Comparison of ENCODE assay signal across 32 cellular contexts in the genomic region with DNA sequence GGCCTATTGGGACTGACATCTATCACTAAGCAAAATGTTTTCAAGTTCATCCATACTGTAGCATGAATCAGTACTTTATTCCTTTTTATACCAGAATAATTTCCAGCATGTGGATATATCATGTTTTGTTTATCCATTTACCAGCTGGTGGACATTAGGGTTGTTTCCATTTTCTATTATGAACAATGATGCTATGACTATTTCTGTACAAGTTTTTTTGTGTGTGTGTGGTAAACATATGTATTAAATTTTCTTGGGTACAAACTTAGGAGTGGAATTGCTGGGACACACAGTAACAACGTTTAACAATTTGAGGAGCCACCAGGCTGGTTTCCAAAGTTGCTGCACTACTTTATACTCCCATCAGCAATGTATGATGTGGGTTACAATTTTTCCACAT.
"Had no signal": no experiment of that assay in that cellular context is flagged by ENCODE, and none has a peak within 500 bp of the region (broad histone marks: within the 10 kb centered on the region; RNA-seq: fewer than 3 reads in every experiment).

No MANE protein-coding gene starts in this region.

- H3K4me3 Mint-ChIP-seq: activated CD4-positive, alpha-beta memory T cell treated with anti-CD3 and anti-CD28 coated beads, Interleukin-2, amount 10 ng/mL, durations not matched to agents 7 days and 5 days; activated CD8-positive, alpha-beta memory T cell treated with anti-CD3 and anti-CD28 coated beads, Interleukin-2, amount 10 ng/mL, durations not matched to agents 7 days and 5 days; activated naive CD4-positive, alpha-beta T cell treated with anti-CD3 and anti-CD28 coated beads, Interleukin-2, amount 50 U/mL, for 24 hours; activated naive CD8-positive, alpha-beta T cell treated with anti-CD3 and anti-CD28 coated beads, Interleukin-2, amount 10 ng/mL, durations not matched to agents 7 days and 5 days; activated T-cell treated with anti-CD3 and anti-CD28 coated beads, Interleukin-2, amount 50 U/mL, for 72 hours; activated T-helper 17 cell treated with anti-CD3 and anti-CD28 coated beads, Interleukin-2, amount 50 U/mL, for 72 hours; central memory CD8-positive, alpha-beta T cell had no signal

- H3K36me3 ChIP-seq: ascending aorta, cardiac muscle cell, WERI-Rb-1 had no signal

- H3K9ac ChIP-seq: KMS-11 had no signal

- H3K27me3 Mint-ChIP-seq: activated CD4-positive, alpha-beta memory T cell treated with anti-CD3 and anti-CD28 coated beads, Interleukin-2, amount 10 ng/mL, durations not matched to agents 7 days and 5 days; activated CD8-positive, alpha-beta memory T cell treated with anti-CD3 and anti-CD28 coated beads, Interleukin-2, amount 10 ng/mL, durations not matched to agents 7 days and 5 days; activated naive CD4-positive, alpha-beta T cell treated with anti-CD3 and anti-CD28 coated beads, Interleukin-2, amount 50 U/mL, for 24 hours; activated naive CD8-positive, alpha-beta T cell treated with anti-CD3 and anti-CD28 coated beads, Interleukin-2, amount 10 ng/mL, durations not matched to agents 7 days and 5 days; activated T-helper 17 cell treated with anti-CD3 and anti-CD28 coated beads, Interleukin-2, amount 50 U/mL, for 72 hours; central memory CD8-positive, alpha-beta T cell had no signal

- H2AFZ ChIP-seq: PC-9 had no signal

- H3K27ac Mint-ChIP-seq: activated CD4-positive, alpha-beta memory T cell treated with anti-CD3 and anti-CD28 coated beads, Interleukin-2, amount 10 ng/mL, durations not matched to agents 7 days and 5 days; activated CD8-positive, alpha-beta memory T cell treated with anti-CD3 and anti-CD28 coated beads, Interleukin-2, amount 10 ng/mL, durations not matched to agents 7 days and 5 days; activated naive CD4-positive, alpha-beta T cell treated with anti-CD3 and anti-CD28 coated beads, Interleukin-2, amount 50 U/mL, for 24 hours; activated naive CD8-positive, alpha-beta T cell treated with anti-CD3 and anti-CD28 coated beads, Interleukin-2, amount 10 ng/mL, durations not matched to agents 7 days and 5 days; activated T-cell treated with anti-CD3 and anti-CD28 coated beads, Interleukin-2, amount 50 U/mL, for 72 hours; activated T-helper 17 cell treated with anti-CD3 and anti-CD28 coated beads, Interleukin-2, amount 50 U/mL, for 72 hours had no signal

- H3K27me3 ChIP-seq: ascending aorta, cardiac muscle cell had no signal

- DNase-seq: activated CD4-positive, alpha-beta memory T cell treated with anti-CD3 and anti-CD28 coated beads, Interleukin-2, amount 10 ng/mL, durations not matched to agents 7 days and 5 days; activated CD4-positive, alpha-beta T cell treated with anti-CD3 and anti-CD28 coated beads for 1 hour; activated CD4-positive, alpha-beta T cell treated with anti-CD3 and anti-CD28 coated beads for 48 hours; activated CD4-positive, CD25-positive, alpha-beta regulatory T cell; activated CD8-positive, alpha-beta memory T cell treated with anti-CD3 and anti-CD28 coated beads for 24 hours; activated CD8-positive, alpha-beta memory T cell treated with anti-CD3 and anti-CD28 coated beads, Interleukin-2, amount 10 ng/mL, durations not matched to agents 7 days and 5 days; activated CD8-positive, alpha-beta memory T cell treated with anti-CD3 and anti-CD28 coated beads, Interleukin-2, amount 50 U/mL, for 48 hours; activated gamma-delta T cell; activated naive CD4-positive, alpha-beta T cell treated with Interleukin-2 at 50 U/mL for 16 hours; activated naive CD8-positive, alpha-beta T cell treated with anti-CD3 and anti-CD28 coated beads, Interleukin-2, amount 10 ng/mL, durations not matched to agents 7 days and 5 days; activated T-cell treated with anti-CD3 and anti-CD28 coated beads, Interleukin-2, amount 50 U/mL, for 72 hours; amygdala; NCI-H1105; NCI-H1417 treated with DMSO at 0.1 percent for 48 hours; NCI-H187 treated with DMSO at 0.1 percent for 48 hours; NCI-H2081; NCI-H2171 treated with DMSO at 0.1 percent for 48 hours; NCI-H226; NCI-H446 treated with DMSO at 0.1 percent for 48 hours; NCI-H524; NCI-H69; NCI-H82; PC-9; Right ventricle myocardium superior; T1000; WERI-Rb-1 had no signal

- H3K4me2 ChIP-seq: KMS-11, PC-9 had no signal

- H3K27ac ChIP-seq: ascending aorta, cardiac muscle cell, KMS-11, PC-9, WERI-Rb-1 had no signal

- H3K9me3 Mint-ChIP-seq: activated CD4-positive, alpha-beta memory T cell treated with anti-CD3 and anti-CD28 coated beads, Interleukin-2, amount 10 ng/mL, durations not matched to agents 7 days and 5 days; activated naive CD4-positive, alpha-beta T cell treated with anti-CD3 and anti-CD28 coated beads, Interleukin-2, amount 50 U/mL, for 24 hours; activated naive CD8-positive, alpha-beta T cell treated with anti-CD3 and anti-CD28 coated beads, Interleukin-2, amount 10 ng/mL, durations not matched to agents 7 days and 5 days; activated T-cell treated with anti-CD3 and anti-CD28 coated beads, Interleukin-2, amount 50 U/mL, for 72 hours; activated T-helper 17 cell treated with anti-CD3 and anti-CD28 coated beads, Interleukin-2, amount 50 U/mL, for 72 hours; central memory CD8-positive, alpha-beta T cell had no signal

- H3K4me3 ChIP-seq: ascending aorta, cardiac muscle cell, PC-9 had no signal

- H3K4me1 ChIP-seq: ascending aorta had no signal

- ATAC-seq: activated CD8-positive, alpha-beta memory T cell treated with anti-CD3 and anti-CD28 coated beads, Interleukin-2, amount 10 ng/mL, durations not matched to agents 7 days and 5 days; activated T-cell treated with anti-CD3 and anti-CD28 coated beads, Interleukin-2, amount 50 U/mL, for 72 hours; activated T-helper 17 cell treated with anti-CD3 and anti-CD28 coated beads, Interleukin-2, amount 50 U/mL, for 72 hours had no signal

- H3K9me3 ChIP-seq: ascending aorta had no signal
